1 cellular context compared by ENCODE assay signal in genomic region chr7:55266243-55266642, GRCh38.
TF ChIP-seq lines count a peak whose summit lies in the region.

No MANE protein-coding gene starts in this region.

TF ChIP-seq in A549, 52 proteins besides CTCF, POLR2A, EP300 and RAD21 (continued from another document):
- TF ChIP-seq REST (IDR thresholded peaks at IDR 0.05) = no peak
- TF ChIP-seq CHD4 (IDR thresholded peaks at IDR 0.05; ENCODE audit: borderline replicate concordance) = no peak
